Comparison of ENCODE assay signal across 17 cellular contexts in the genomic region with DNA sequence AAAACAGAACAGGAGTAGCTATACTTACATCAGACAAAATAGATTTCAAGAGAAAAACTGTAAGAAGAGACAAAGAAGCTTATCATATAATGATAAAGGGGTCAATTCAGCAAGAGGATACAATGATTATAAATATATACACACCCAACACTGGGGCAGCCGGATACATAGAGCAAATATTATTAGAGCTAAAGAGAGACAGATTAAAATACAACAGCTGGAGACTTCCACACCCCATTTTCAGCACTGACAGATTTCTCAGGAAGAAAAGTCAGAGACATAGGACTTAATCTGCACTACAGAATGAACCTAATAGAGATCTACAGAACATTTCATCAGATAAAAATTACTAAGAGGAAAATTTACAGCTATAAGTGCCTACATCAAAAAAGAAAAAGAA.
"Had no signal": no experiment of that assay in that cellular context is flagged by ENCODE, and none has a peak within 500 bp of the region (broad histone marks: within the 10 kb centered on the region; RNA-seq: fewer than 3 reads in every experiment).

No MANE protein-coding gene starts in this region.

- H3K9me3 ChIP-seq: ovary had no signal

- H3K9me3 Mint-ChIP-seq: neural progenitor cell; stimulated activated memory B cell treated with anti-CD40 and anti-IgM and Interleukin-4, amounts not matched to agents 10 μg/mL and 1 μg/mL and 100 μg/mL, for 72 hours had no signal

- DNase-seq: activated CD4-positive, alpha-beta T cell treated with anti-CD3 and anti-CD28 coated beads, Interleukin-2, amount 50 U/mL, for 1 hour; activated CD8-positive, alpha-beta memory T cell treated with anti-CD3 and anti-CD28 coated beads for 24 hours; activated effector memory CD4-positive, alpha-beta T cell treated with anti-CD3 and anti-CD28 coated beads, Interleukin-2, amount 50 U/mL, for 16 hours; activated naive CD8-positive, alpha-beta T cell treated with anti-CD3 and anti-CD28 coated beads, Interleukin-2, amount 10 ng/mL, durations not matched to agents 7 days and 5 days; aorta; caudate nucleus; cortex of kidney; effector CD4-positive, alpha-beta T cell; foreskin fibroblast; head of caudate nucleus; ovary; SIG-M5; stimulated activated CD4-positive, alpha-beta T cell treated with anti-CD3 and anti-CD28 coated beads, Interleukin-2, amount 100 ng/mL, for 48 hours had no signal

- H3K4me3 Mint-ChIP-seq: activated naive CD8-positive, alpha-beta T cell treated with anti-CD3 and anti-CD28 coated beads, Interleukin-2, amount 10 ng/mL, durations not matched to agents 7 days and 5 days; mesothelial cell of epicardium; neural progenitor cell; stimulated activated memory B cell treated with anti-CD40 and anti-IgM and Interleukin-4, amounts not matched to agents 10 μg/mL and 1 μg/mL and 100 μg/mL, for 72 hours had no signal

- H3K27me3 ChIP-seq: neural progenitor cell, ovary had no signal

- H3K4me3 ChIP-seq: lung, neural progenitor cell, ovary had no signal

- H3K4me1 ChIP-seq: neural progenitor cell had no signal

- H2AFZ ChIP-seq: neural progenitor cell had no signal

- H3K36me3 ChIP-seq: ovary had no signal

- H3K27ac ChIP-seq: neural progenitor cell, ovary had no signal

- H3K27ac Mint-ChIP-seq: activated naive CD8-positive, alpha-beta T cell treated with anti-CD3 and anti-CD28 coated beads, Interleukin-2, amount 10 ng/mL, durations not matched to agents 7 days and 5 days; mesothelial cell of epicardium; neural progenitor cell; stimulated activated memory B cell treated with anti-CD40 and anti-IgM and Interleukin-4, amounts not matched to agents 10 μg/mL and 1 μg/mL and 100 μg/mL, for 72 hours had no signal

- ATAC-seq: stimulated activated memory B cell treated with anti-CD40 and anti-IgM and Interleukin-4, amounts not matched to agents 10 μg/mL and 1 μg/mL and 100 μg/mL, for 72 hours had no signal

- H3K27me3 Mint-ChIP-seq: activated naive CD8-positive, alpha-beta T cell treated with anti-CD3 and anti-CD28 coated beads, Interleukin-2, amount 10 ng/mL, durations not matched to agents 7 days and 5 days; stimulated activated memory B cell treated with anti-CD40 and anti-IgM and Interleukin-4, amounts not matched to agents 10 μg/mL and 1 μg/mL and 100 μg/mL, for 72 hours had no signal

- H3K4me2 ChIP-seq: neural progenitor cell had no signal

- H3K9ac ChIP-seq: neural progenitor cell had no signal
